In the genomic region with DNA sequence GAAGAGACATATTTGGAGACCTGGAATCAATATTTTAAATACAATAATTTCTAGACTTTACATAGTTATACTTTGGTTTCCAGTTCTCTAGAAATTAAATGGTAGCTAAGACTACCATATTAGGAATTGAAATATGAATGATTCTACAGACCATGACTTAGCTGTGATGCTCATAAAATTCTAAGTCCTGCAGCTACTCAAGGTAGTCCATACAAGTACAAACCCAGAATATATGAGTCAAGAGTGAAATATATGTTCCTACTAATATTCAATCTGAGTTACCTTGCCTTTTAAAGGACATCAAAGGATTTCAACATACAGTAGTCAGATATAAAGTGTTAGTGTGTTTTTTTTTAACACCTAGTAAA, we compare ENCODE assay signal across 1 cellular context.
TF ChIP-seq lines count a peak whose summit lies in the region.

No MANE protein-coding gene starts in this region.

TF ChIP-seq in HepG2, 621 proteins besides CTCF, POLR2A, EP300 and RAD21 (continued from another document and continues in another):
- TF ChIP-seq SP5 (CRISPR knock-in tag; IDR thresholded peaks at IDR 0.05; ENCODE audit: borderline replicate concordance, low read depth) (no peak; the same call in 1 of the 2 replicates), TAF1 (CRISPR knock-in tag; IDR thresholded peaks at IDR 0.05) (no peak), ZKSCAN1 (IDR thresholded peaks at IDR 0.05; ENCODE audit: low read length) (no peak), REPIN1 (CRISPR knock-in tag; IDR thresholded peaks at IDR 0.05; ENCODE audit: borderline replicate concordance, low read depth) (0 out of 2 replicates have a peak, but pooled peaks have one; percentile 1), RAD51 (IDR thresholded peaks at IDR 0.05; ENCODE audit: borderline replicate concordance) (no peak), SATB2 (CRISPR knock-in tag; IDR thresholded peaks at IDR 0.05) (no peak), KLF13 (CRISPR knock-in tag; IDR thresholded peaks at IDR 0.05) (no peak), SIN3B (IDR thresholded peaks at IDR 0.05; ENCODE audit: low read length) (no peak), GATAD2A (CRISPR knock-in tag; IDR thresholded peaks at IDR 0.05) (0 out of 2 replicates have a peak, but pooled peaks have one; percentile 26), ZBTB8A (CRISPR knock-in tag; IDR thresholded peaks at IDR 0.05; ENCODE audit: borderline replicate concordance, low read depth) (0 out of 2 replicates have a peak, but pooled peaks have one; percentile 13), ZNF772 (CRISPR knock-in tag; IDR thresholded peaks at IDR 0.05) (no peak), CENPBD1 (CRISPR knock-in tag; IDR thresholded peaks at IDR 0.05; ENCODE audit: borderline replicate concordance, low read depth) (no peak), ZNF75D (CRISPR knock-in tag; IDR thresholded peaks at IDR 0.05; ENCODE audit: borderline replicate concordance) (no peak), ZNF546 (CRISPR knock-in tag; conservative IDR thresholded peaks at IDR 0.05) (no peak), MZF1 (CRISPR knock-in tag; IDR thresholded peaks at IDR 0.05; ENCODE audit: borderline replicate concordance) (no peak), ZNF670 (CRISPR knock-in tag; IDR thresholded peaks at IDR 0.05; ENCODE audit: borderline replicate concordance) (peak; percentile 1; the same call in 1 of the 2 replicates), NR2F6 (IDR thresholded peaks at IDR 0.05) (no peak), NR2F6 (CRISPR knock-in tag; IDR thresholded peaks at IDR 0.05) (no peak), CEBPG (CRISPR knock-in tag; IDR thresholded peaks at IDR 0.05) (no peak), ZNF589 (CRISPR knock-in tag; conservative IDR thresholded peaks at IDR 0.05) (no peak), ZNF678 (CRISPR knock-in tag; IDR thresholded peaks at IDR 0.05) (no peak), HOXD1 (CRISPR knock-in tag; IDR thresholded peaks at IDR 0.05) (no peak), MATR3 (CRISPR knock-in tag; IDR thresholded peaks at IDR 0.05) (no peak), HIVEP1 (CRISPR knock-in tag; IDR thresholded peaks at IDR 0.05) (no peak), FOXA1 (IDR thresholded peaks at IDR 0.05) (no peak), FOXA1 (CRISPR knock-in tag; IDR thresholded peaks at IDR 0.05) (no peak), ZNF564 (CRISPR knock-in tag; IDR thresholded peaks at IDR 0.05) (0 out of 2 replicates have a peak, but pooled peaks have one; percentile 13), DR1 (CRISPR knock-in tag; IDR thresholded peaks at IDR 0.05) (no peak), ZKSCAN5 (CRISPR knock-in tag; IDR thresholded peaks at IDR 0.05) (no peak), ZNF746 (CRISPR knock-in tag; IDR thresholded peaks at IDR 0.05) (no peak), SRF (IDR thresholded peaks at IDR 0.05; ENCODE audit: low read depth, low read length) (peak; percentile 73; the same call in 1 of the 2 replicates), ZNF790 (CRISPR knock-in tag; IDR thresholded peaks at IDR 0.05; ENCODE audit: borderline replicate concordance) (no peak), SAFB2 (CRISPR knock-in tag; IDR thresholded peaks at IDR 0.05; ENCODE audit: borderline replicate concordance, low read depth) (no peak), ZNF737 (CRISPR knock-in tag; IDR thresholded peaks at IDR 0.05; ENCODE audit: borderline replicate concordance) (no peak), MBD4 (IDR thresholded peaks at IDR 0.05; ENCODE audit: borderline replicate concordance, low read length) (no peak; the same call in 1 of the 2 replicates), ZSCAN31 (CRISPR knock-in tag; IDR thresholded peaks at IDR 0.05; ENCODE audit: low read depth) (no peak), CEBPZ (IDR thresholded peaks at IDR 0.05; ENCODE audit: low read length) (no peak)
- TF ChIP-seq, protein P1, sequence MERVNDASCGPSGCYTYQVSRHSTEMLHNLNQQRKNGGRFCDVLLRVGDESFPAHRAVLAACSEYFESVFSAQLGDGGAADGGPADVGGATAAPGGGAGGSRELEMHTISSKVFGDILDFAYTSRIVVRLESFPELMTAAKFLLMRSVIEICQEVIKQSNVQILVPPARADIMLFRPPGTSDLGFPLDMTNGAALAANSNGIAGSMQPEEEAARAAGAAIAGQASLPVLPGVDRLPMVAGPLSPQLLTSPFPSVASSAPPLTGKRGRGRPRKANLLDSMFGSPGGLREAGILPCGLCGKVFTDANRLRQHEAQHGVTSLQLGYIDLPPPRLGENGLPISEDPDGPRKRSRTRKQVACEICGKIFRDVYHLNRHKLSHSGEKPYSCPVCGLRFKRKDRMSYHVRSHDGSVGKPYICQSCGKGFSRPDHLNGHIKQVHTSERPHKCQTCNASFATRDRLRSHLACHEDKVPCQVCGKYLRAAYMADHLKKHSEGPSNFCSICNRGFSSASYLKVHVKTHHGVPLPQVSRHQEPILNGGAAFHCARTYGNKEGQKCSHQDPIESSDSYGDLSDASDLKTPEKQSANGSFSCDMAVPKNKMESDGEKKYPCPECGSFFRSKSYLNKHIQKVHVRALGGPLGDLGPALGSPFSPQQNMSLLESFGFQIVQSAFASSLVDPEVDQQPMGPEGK (CRISPR knock-in tag; IDR thresholded peaks at IDR 0.05): no peak
- TF ChIP-seq, protein P2, sequence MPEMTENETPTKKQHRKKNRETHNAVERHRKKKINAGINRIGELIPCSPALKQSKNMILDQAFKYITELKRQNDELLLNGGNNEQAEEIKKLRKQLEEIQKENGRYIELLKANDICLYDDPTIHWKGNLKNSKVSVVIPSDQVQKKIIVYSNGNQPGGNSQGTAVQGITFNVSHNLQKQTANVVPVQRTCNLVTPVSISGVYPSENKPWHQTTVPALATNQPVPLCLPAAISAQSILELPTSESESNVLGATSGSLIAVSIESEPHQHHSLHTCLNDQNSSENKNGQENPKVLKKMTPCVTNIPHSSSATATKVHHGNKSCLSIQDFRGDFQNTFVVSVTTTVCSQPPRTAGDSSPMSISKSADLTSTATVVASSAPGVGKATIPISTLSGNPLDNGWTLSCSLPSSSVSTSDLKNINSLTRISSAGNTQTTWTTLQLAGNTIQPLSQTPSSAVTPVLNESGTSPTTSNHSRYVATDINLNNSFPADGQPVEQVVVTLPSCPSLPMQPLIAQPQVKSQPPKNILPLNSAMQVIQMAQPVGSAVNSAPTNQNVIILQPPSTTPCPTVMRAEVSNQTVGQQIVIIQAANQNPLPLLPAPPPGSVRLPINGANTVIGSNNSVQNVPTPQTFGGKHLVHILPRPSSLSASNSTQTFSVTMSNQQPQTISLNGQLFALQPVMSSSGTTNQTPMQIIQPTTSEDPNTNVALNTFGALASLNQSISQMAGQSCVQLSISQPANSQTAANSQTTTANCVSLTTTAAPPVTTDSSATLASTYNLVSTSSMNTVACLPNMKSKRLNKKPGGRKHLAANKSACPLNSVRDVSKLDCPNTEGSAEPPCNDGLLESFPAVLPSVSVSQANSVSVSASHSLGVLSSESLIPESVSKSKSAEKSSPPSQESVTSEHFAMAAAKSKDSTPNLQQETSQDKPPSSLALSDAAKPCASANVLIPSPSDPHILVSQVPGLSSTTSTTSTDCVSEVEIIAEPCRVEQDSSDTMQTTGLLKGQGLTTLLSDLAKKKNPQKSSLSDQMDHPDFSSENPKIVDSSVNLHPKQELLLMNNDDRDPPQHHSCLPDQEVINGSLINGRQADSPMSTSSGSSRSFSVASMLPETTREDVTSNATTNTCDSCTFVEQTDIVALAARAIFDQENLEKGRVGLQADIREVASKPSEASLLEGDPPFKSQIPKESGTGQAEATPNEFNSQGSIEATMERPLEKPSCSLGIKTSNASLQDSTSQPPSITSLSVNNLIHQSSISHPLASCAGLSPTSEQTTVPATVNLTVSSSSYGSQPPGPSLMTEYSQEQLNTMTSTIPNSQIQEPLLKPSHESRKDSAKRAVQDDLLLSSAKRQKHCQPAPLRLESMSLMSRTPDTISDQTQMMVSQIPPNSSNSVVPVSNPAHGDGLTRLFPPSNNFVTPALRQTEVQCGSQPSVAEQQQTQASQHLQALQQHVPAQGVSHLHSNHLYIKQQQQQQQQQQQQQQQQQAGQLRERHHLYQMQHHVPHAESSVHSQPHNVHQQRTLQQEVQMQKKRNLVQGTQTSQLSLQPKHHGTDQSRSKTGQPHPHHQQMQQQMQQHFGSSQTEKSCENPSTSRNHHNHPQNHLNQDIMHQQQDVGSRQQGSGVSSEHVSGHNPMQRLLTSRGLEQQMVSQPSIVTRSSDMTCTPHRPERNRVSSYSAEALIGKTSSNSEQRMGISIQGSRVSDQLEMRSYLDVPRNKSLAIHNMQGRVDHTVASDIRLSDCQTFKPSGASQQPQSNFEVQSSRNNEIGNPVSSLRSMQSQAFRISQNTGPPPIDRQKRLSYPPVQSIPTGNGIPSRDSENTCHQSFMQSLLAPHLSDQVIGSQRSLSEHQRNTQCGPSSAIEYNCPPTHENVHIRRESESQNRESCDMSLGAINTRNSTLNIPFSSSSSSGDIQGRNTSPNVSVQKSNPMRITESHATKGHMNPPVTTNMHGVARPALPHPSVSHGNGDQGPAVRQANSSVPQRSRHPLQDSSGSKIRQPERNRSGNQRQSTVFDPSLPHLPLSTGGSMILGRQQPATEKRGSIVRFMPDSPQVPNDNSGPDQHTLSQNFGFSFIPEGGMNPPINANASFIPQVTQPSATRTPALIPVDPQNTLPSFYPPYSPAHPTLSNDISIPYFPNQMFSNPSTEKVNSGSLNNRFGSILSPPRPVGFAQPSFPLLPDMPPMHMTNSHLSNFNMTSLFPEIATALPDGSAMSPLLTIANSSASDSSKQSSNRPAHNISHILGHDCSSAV (CRISPR knock-in tag; IDR thresholded peaks at IDR 0.05; ENCODE audit: borderline replicate concordance): no peak
- TF ChIP-seq, protein P3, sequence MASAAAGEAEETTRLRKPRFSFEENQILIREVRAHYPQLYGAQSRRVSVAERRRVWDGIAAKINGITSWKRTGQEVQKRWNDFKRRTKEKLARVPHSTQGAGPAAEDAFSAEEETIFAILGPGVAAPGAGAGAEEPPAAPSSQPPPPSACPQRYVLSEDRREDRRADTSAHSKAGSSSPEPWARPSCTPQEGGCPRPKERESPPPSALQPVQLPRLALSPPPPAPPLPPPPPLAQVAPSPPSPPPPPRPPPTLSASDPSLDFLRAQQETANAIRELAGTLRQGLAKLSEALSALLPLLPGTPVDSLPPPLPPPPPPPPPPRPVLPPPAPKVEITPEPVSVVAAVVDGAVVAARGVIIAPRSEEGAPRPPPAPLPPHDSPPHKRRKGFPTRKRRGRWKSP (CRISPR knock-in tag; IDR thresholded peaks at IDR 0.05): no peak
- TF ChIP-seq, protein P4, sequence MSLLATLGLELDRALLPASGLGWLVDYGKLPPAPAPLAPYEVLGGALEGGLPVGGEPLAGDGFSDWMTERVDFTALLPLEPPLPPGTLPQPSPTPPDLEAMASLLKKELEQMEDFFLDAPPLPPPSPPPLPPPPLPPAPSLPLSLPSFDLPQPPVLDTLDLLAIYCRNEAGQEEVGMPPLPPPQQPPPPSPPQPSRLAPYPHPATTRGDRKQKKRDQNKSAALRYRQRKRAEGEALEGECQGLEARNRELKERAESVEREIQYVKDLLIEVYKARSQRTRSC (CRISPR knock-in tag; IDR thresholded peaks at IDR 0.05; ENCODE audit: low read depth): no peak
- TF ChIP-seq, protein P5, sequence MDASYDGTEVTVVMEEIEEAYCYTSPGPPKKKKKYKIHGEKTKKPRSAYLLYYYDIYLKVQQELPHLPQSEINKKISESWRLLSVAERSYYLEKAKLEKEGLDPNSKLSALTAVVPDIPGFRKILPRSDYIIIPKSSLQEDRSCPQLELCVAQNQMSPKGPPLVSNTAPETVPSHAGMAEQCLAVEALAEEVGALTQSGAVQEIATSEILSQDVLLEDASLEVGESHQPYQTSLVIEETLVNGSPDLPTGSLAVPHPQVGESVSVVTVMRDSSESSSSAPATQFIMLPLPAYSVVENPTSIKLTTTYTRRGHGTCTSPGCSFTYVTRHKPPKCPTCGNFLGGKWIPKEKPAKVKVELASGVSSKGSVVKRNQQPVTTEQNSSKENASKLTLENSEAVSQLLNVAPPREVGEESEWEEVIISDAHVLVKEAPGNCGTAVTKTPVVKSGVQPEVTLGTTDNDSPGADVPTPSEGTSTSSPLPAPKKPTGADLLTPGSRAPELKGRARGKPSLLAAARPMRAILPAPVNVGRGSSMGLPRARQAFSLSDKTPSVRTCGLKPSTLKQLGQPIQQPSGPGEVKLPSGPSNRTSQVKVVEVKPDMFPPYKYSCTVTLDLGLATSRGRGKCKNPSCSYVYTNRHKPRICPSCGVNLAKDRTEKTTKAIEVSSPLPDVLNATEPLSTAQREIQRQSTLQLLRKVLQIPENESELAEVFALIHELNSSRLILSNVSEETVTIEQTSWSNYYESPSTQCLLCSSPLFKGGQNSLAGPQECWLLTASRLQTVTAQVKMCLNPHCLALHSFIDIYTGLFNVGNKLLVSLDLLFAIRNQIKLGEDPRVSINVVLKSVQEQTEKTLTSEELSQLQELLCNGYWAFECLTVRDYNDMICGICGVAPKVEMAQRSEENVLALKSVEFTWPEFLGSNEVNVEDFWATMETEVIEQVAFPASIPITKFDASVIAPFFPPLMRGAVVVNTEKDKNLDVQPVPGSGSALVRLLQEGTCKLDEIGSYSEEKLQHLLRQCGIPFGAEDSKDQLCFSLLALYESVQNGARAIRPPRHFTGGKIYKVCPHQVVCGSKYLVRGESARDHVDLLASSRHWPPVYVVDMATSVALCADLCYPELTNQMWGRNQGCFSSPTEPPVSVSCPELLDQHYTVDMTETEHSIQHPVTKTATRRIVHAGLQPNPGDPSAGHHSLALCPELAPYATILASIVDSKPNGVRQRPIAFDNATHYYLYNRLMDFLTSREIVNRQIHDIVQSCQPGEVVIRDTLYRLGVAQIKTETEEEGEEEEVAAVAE (CRISPR knock-in tag; IDR thresholded peaks at IDR 0.05; ENCODE audit: borderline replicate concordance): no peak
